Comparison of ENCODE assay signal across 25 cellular contexts in genomic region chr5:6261668-6262067, GRCh38.
DNase-seq lines count a peak whose midpoint lies in the region; ATAC-seq lines count a peak whose summit lies in the region.
"Had no signal": no experiment of that assay in that cellular context is flagged by ENCODE, and none has a peak within 500 bp of the region (broad histone marks: within the 10 kb centered on the region; RNA-seq: fewer than 3 reads in every experiment).

No MANE protein-coding gene starts in this region.

- H3K36me3 Mint-ChIP-seq in activated naive CD4-positive, alpha-beta T cell treated with anti-CD3 and anti-CD28 coated beads for 36 hours (ENCODE audit: low read depth), result peaks cover 5% of the 10 kb centered on the region
- no peaks in the 10 kb centered on the region for H3K36me3 Mint-ChIP-seq in activated T-helper 1 cell treated with anti-CD3 and anti-CD28 coated beads, Interleukin-12 subunit alpha, Interleukin-12 subunit beta, Interleukin-2, Interleukin-4 antibody, amounts not matched to agents 30 ng/mL and 10 ng/mL and 1 ng/mL, durations not matched to agents 14 hours and 24 hours and 36 hours (ENCODE audit: low read depth)
- H3K36me3 Mint-ChIP-seq in stimulated activated naive CD8-positive, alpha-beta T cell treated with anti-CD3 and anti-CD28 coated beads, Interleukin-15, Interleukin-2, amounts not matched to agents 100 ng/mL and 50 ng/mL, for 24 hours (ENCODE audit: low read depth), result no peaks in the 10 kb centered on the region
- H3K36me3 Mint-ChIP-seq: CD8-positive, alpha-beta T cell; type B pancreatic cell had no signal

- no peaks in the 10 kb centered on the region for H3K9me3 Mint-ChIP-seq in activated naive CD4-positive, alpha-beta T cell treated with anti-CD3 and anti-CD28 coated beads for 36 hours
- H3K9me3 Mint-ChIP-seq in activated T-helper 1 cell treated with anti-CD3 and anti-CD28 coated beads, Interleukin-12 subunit alpha, Interleukin-12 subunit beta, Interleukin-2, Interleukin-4 antibody, amounts not matched to agents 30 ng/mL and 10 ng/mL and 1 ng/mL, durations not matched to agents 14 hours and 24 hours and 36 hours, result peaks cover 12% of the 10 kb centered on the region
- H3K9me3 Mint-ChIP-seq in stimulated activated naive CD8-positive, alpha-beta T cell treated with anti-CD3 and anti-CD28 coated beads, Interleukin-15, Interleukin-2, amounts not matched to agents 100 ng/mL and 50 ng/mL, for 24 hours, result no peaks in the 10 kb centered on the region
- H3K9me3 Mint-ChIP-seq: CD8-positive, alpha-beta T cell; central memory CD8-positive, alpha-beta T cell; type B pancreatic cell had no signal

- CTCF ChIA-PET in activated naive CD4-positive, alpha-beta T cell treated with anti-CD3 and anti-CD28 coated beads for 36 hours (lab: Charles Lee), result no interaction called here

- H3K27ac Mint-ChIP-seq in activated naive CD4-positive, alpha-beta T cell treated with anti-CD3 and anti-CD28 coated beads for 36 hours, result peak overlapping the region; percentile 1
- peak overlapping the region; percentile 88 for H3K27ac Mint-ChIP-seq in activated T-helper 1 cell treated with anti-CD3 and anti-CD28 coated beads, Interleukin-12 subunit alpha, Interleukin-12 subunit beta, Interleukin-2, Interleukin-4 antibody, amounts not matched to agents 30 ng/mL and 10 ng/mL and 1 ng/mL, durations not matched to agents 14 hours and 24 hours and 36 hours
- H3K27ac Mint-ChIP-seq in stimulated activated naive CD8-positive, alpha-beta T cell treated with anti-CD3 and anti-CD28 coated beads, Interleukin-15, Interleukin-2, amounts not matched to agents 100 ng/mL and 50 ng/mL, for 24 hours, result peak overlapping the region; percentile 76
- H3K27ac Mint-ChIP-seq: B cell; CD8-positive, alpha-beta T cell; dendritic cell treated with granulocyte-macrophage colony-stimulating factor and Interleukin-4, amounts not matched to agents 40 ng/mL and 50 ng/mL, for 4 days; T-helper 17 cell; type B pancreatic cell had no signal

- H3K4me1 Mint-ChIP-seq in activated naive CD4-positive, alpha-beta T cell treated with anti-CD3 and anti-CD28 coated beads for 36 hours (ENCODE audit: low read depth), result no peaks in the 10 kb centered on the region
- peaks cover 16% of the 10 kb centered on the region for H3K4me1 Mint-ChIP-seq in activated T-helper 1 cell treated with anti-CD3 and anti-CD28 coated beads, Interleukin-12 subunit alpha, Interleukin-12 subunit beta, Interleukin-2, Interleukin-4 antibody, amounts not matched to agents 30 ng/mL and 10 ng/mL and 1 ng/mL, durations not matched to agents 14 hours and 24 hours and 36 hours (ENCODE audit: low read depth)
- peaks cover 31% of the 10 kb centered on the region for H3K4me1 Mint-ChIP-seq in stimulated activated naive CD8-positive, alpha-beta T cell treated with anti-CD3 and anti-CD28 coated beads, Interleukin-15, Interleukin-2, amounts not matched to agents 100 ng/mL and 50 ng/mL, for 24 hours (ENCODE audit: low read depth)
- H3K4me1 Mint-ChIP-seq: B cell; central memory CD8-positive, alpha-beta T cell; T-helper 17 cell had no signal

- no peaks in the 10 kb centered on the region for H3K27me3 Mint-ChIP-seq in activated naive CD4-positive, alpha-beta T cell treated with anti-CD3 and anti-CD28 coated beads for 36 hours (ENCODE audit: low read depth)
- H3K27me3 Mint-ChIP-seq in activated T-helper 1 cell treated with anti-CD3 and anti-CD28 coated beads, Interleukin-12 subunit alpha, Interleukin-12 subunit beta, Interleukin-2, Interleukin-4 antibody, amounts not matched to agents 30 ng/mL and 10 ng/mL and 1 ng/mL, durations not matched to agents 14 hours and 24 hours and 36 hours (ENCODE audit: insufficient read depth), result no peaks in the 10 kb centered on the region
- H3K27me3 Mint-ChIP-seq in stimulated activated naive CD8-positive, alpha-beta T cell treated with anti-CD3 and anti-CD28 coated beads, Interleukin-15, Interleukin-2, amounts not matched to agents 100 ng/mL and 50 ng/mL, for 24 hours, result no peaks in the 10 kb centered on the region
- H3K27me3 Mint-ChIP-seq: dendritic cell treated with granulocyte-macrophage colony-stimulating factor and Interleukin-4, amounts not matched to agents 40 ng/mL and 50 ng/mL, for 4 days; T-helper 17 cell had no signal

- ATAC-seq in GM19324 (IDR thresholded peaks at IDR 0.05; ENCODE audit: low FRiP score, unreplicated experiment) (no peak), HG03354 (IDR thresholded peaks at IDR 0.05; ENCODE audit: poor library complexity, severe bottlenecking, unreplicated experiment) (no peak)
- ATAC-seq: CD8-positive, alpha-beta T cell; left ventricle myocardium superior; right lobe of liver; T-helper 17 cell had no signal

- no peak overlapping the region for H3K4me3 Mint-ChIP-seq in activated naive CD4-positive, alpha-beta T cell treated with anti-CD3 and anti-CD28 coated beads for 36 hours
- H3K4me3 Mint-ChIP-seq in activated T-helper 1 cell treated with anti-CD3 and anti-CD28 coated beads, Interleukin-12 subunit alpha, Interleukin-12 subunit beta, Interleukin-2, Interleukin-4 antibody, amounts not matched to agents 30 ng/mL and 10 ng/mL and 1 ng/mL, durations not matched to agents 14 hours and 24 hours and 36 hours, result peak overlapping the region; percentile 44
- H3K4me3 Mint-ChIP-seq in stimulated activated naive CD8-positive, alpha-beta T cell treated with anti-CD3 and anti-CD28 coated beads, Interleukin-15, Interleukin-2, amounts not matched to agents 100 ng/mL and 50 ng/mL, for 24 hours, result peak overlapping the region; percentile 4
- H3K4me3 Mint-ChIP-seq: B cell; CD8-positive, alpha-beta T cell; central memory CD8-positive, alpha-beta T cell; dendritic cell treated with granulocyte-macrophage colony-stimulating factor and Interleukin-4, amounts not matched to agents 40 ng/mL and 50 ng/mL, for 4 days; T-helper 17 cell; type B pancreatic cell had no signal

- peak; percentile 12 for DNase-seq in activated naive CD4-positive, alpha-beta T cell treated with anti-CD3 and anti-CD28 coated beads for 36 hours
- DNase-seq in activated naive CD4-positive, alpha-beta T cell treated with anti-CD3 and anti-CD28 coated beads, Interleukin-2, amount 50 U/mL, for 16 hours, result no peak
- DNase-seq in activated T-helper 1 cell treated with anti-CD3 and anti-CD28 coated beads, Interleukin-12 subunit alpha, Interleukin-12 subunit beta, Interleukin-2, Interleukin-4 antibody, amounts not matched to agents 30 ng/mL and 10 ng/mL and 1 ng/mL, durations not matched to agents 14 hours and 24 hours and 36 hours (ENCODE audit: low spot score), result no peak
- DNase-seq in islet precursor cell (peak; percentile 7), SK-N-DZ (ENCODE audit: low spot score) (no peak)
- DNase-seq: ACHN; CD8-positive, alpha-beta T cell; foreskin fibroblast; GOT3; left ventricle myocardium superior; NCI-H1048; NCI-H1694 treated with DMSO at 0.1 percent for 48 hours; right lobe of liver; RPMI8226; SK-N-SH; stimulated activated CD4-positive, alpha-beta T cell treated with anti-CD3 and anti-CD28 coated beads, Interleukin-12 subunit alpha, Interleukin-12 subunit beta, amount 100 ng/mL, for 4 hours; stimulated activated CD4-positive, alpha-beta T cell treated with anti-CD3 and anti-CD28 coated beads, Interleukin-4, amount 100 ng/mL, for 24 hours; T-helper 17 cell had no signal

- intact Hi-C loops in activated naive CD4-positive, alpha-beta T cell treated with anti-CD3 and anti-CD28 coated beads for 36 hours (cut with micrococcal nuclease), result no loop called here
- intact Hi-C loops in activated T-helper 1 cell treated with anti-CD3 and anti-CD28 coated beads, Interleukin-12 subunit alpha, Interleukin-12 subunit beta, Interleukin-2, Interleukin-4 antibody, amounts not matched to agents 30 ng/mL and 10 ng/mL and 1 ng/mL, durations not matched to agents 14 hours and 24 hours and 36 hours (cut with micrococcal nuclease), result loop anchor here (1.0 kb wide), 1 partner anchor 12 kb away; no protein-coding TSS in a partner anchor

Comparison
In these comparisons a context has a peak if more than half of its experiments do, and no peak if none do; other contexts are left out.
1. DNase-seq: peak in activated naive CD4-positive, alpha-beta T cell treated with anti-CD3 and anti-CD28 coated beads for 36 hours (single experiment) and islet precursor cell (single experiment); none in activated naive CD4-positive, alpha-beta T cell treated with anti-CD3 and anti-CD28 coated beads, Interleukin-2, amount 50 U/mL, for 16 hours (single experiment), activated T-helper 1 cell treated with anti-CD3 and anti-CD28 coated beads, Interleukin-12 subunit alpha, Interleukin-12 subunit beta, Interleukin-2, Interleukin-4 antibody, amounts not matched to agents 30 ng/mL and 10 ng/mL and 1 ng/mL, durations not matched to agents 14 hours and 24 hours and 36 hours (single experiment) and SK-N-DZ (single experiment).
2. H3K27ac Mint-ChIP-seq: peak in every context shown above with its lines; median percentile 88 in activated T-helper 1 cell treated with anti-CD3 and anti-CD28 coated beads, Interleukin-12 subunit alpha, Interleukin-12 subunit beta, Interleukin-2, Interleukin-4 antibody, amounts not matched to agents 30 ng/mL and 10 ng/mL and 1 ng/mL, durations not matched to agents 14 hours and 24 hours and 36 hours; 76 in stimulated activated naive CD8-positive, alpha-beta T cell treated with anti-CD3 and anti-CD28 coated beads, Interleukin-15, Interleukin-2, amounts not matched to agents 100 ng/mL and 50 ng/mL, for 24 hours; 1 in activated naive CD4-positive, alpha-beta T cell treated with anti-CD3 and anti-CD28 coated beads for 36 hours.